31 cellular contexts compared by ENCODE assay signal in genomic region chr4:151074416-151074916, GRCh38.
"Had no signal": no experiment of that assay in that cellular context is flagged by ENCODE, and none has a peak within 500 bp of the region (broad histone marks: within the 10 kb centered on the region; RNA-seq: fewer than 3 reads in every experiment).

No MANE protein-coding gene starts in this region.

- H3K36me3 ChIP-seq: neutrophil, pancreas, prostate gland, spleen, suprapubic skin, tibial artery, transverse colon, upper lobe of right lung, uterus had no signal

- FAIRE-seq: pancreas had no signal

- H3K4me1 Mint-ChIP-seq: naive B cell; naive thymus-derived CD8-positive, alpha-beta T cell; nephron progenitor cell; neural crest cell had no signal

- H3K36me3 Mint-ChIP-seq: naive B cell; naive thymus-derived CD8-positive, alpha-beta T cell; natural killer cell treated with Interleukin-12 subunit alpha and Interleukin-12 subunit beta and Interleukin-15 and Interleukin-18, amount 100 ng/mL, for 72 hours; type B pancreatic cell had no signal

- DNase-seq: naive B cell; naive thymus-derived CD8-positive, alpha-beta T cell; nephron progenitor cell; nucleus accumbens; pancreas; retina; right cardiac atrium; spleen; stimulated activated CD4-positive, alpha-beta T cell treated with anti-CD3 and anti-CD28 coated beads, Interleukin-12 subunit alpha, Interleukin-12 subunit beta, amount 100 ng/mL, for 4 hours; stimulated activated CD4-positive, alpha-beta T cell treated with anti-CD3 and anti-CD28 coated beads, Interleukin-1b, Interleukin-23, amount 100 ng/mL, for 48 hours; stimulated activated CD4-positive, alpha-beta T cell treated with anti-CD3 and anti-CD28 coated beads, Interleukin-4, amount 100 ng/mL, for 1 hour; stimulated activated CD4-positive, alpha-beta T cell treated with anti-CD3 and anti-CD28 coated beads, Interleukin-4, amount 100 ng/mL, for 4 hours; stimulated activated CD8-positive, alpha-beta memory T cell treated with anti-CD3 and anti-CD28 coated beads, Interleukin-4, amount 100 ng/mL, for 48 hours; stimulated activated naive CD4-positive, alpha-beta T cell; stimulated activated naive CD8-positive, alpha-beta T cell treated with anti-CD3 and anti-CD28 coated beads, Interleukin-15, amount 100 ng/mL, for 72 hours; stimulated activated naive CD8-positive, alpha-beta T cell treated with anti-CD3 and anti-CD28 coated beads, Interleukin-15, Interleukin-2, amounts not matched to agents 100 U/mL and 50 U/mL, for 24 hours; substantia nigra; testis; tibial artery; transverse colon; upper lobe of right lung; uterus had no signal

- ATAC-seq: naive thymus-derived CD8-positive, alpha-beta T cell; natural killer cell treated with Interleukin-12 subunit alpha and Interleukin-12 subunit beta and Interleukin-15 and Interleukin-18, amount 100 ng/mL, for 72 hours; pancreas; right cardiac atrium; sciatic nerve; stimulated activated naive CD8-positive, alpha-beta T cell treated with anti-CD3 and anti-CD28 coated beads, Interleukin-15, amount 100 ng/mL, for 72 hours; stimulated activated naive CD8-positive, alpha-beta T cell treated with anti-CD3 and anti-CD28 coated beads, Interleukin-15, Interleukin-2, amounts not matched to agents 100 U/mL and 50 U/mL, for 24 hours; upper lobe of right lung had no signal

- H3K9me3 Mint-ChIP-seq: naive B cell; naive thymus-derived CD8-positive, alpha-beta T cell; natural killer cell treated with Interleukin-12 subunit alpha and Interleukin-12 subunit beta and Interleukin-15 and Interleukin-18, amount 100 ng/mL, for 72 hours; nephron progenitor cell; neural crest cell; stimulated activated naive CD8-positive, alpha-beta T cell treated with anti-CD3 and anti-CD28 coated beads, Interleukin-15, amount 100 ng/mL, for 72 hours; type B pancreatic cell had no signal

- H3K4me1 ChIP-seq: pancreas, prostate gland, spleen, suprapubic skin, testis, tibial artery, transverse colon, upper lobe of right lung, uterus had no signal

- H3K27ac ChIP-seq: neutrophil, pancreas, prostate gland, skin epidermis, spleen, suprapubic skin, testis, tibial artery, transverse colon, upper lobe of right lung, uterus had no signal

- H3K9me3 ChIP-seq: neutrophil, pancreas, prostate gland, spleen, suprapubic skin, testis, tibial artery, transverse colon, upper lobe of right lung, uterus had no signal

- H3K4me3 ChIP-seq: pancreas, prostate gland, skin epidermis, smooth muscle cell, spleen, suprapubic skin, testis, tibial artery, transverse colon, upper lobe of right lung, uterus had no signal

- H3K4me2 ChIP-seq: smooth muscle cell had no signal

- H3K27me3 ChIP-seq: neutrophil, pancreas, spleen, suprapubic skin, testis, tibial artery, transverse colon, upper lobe of right lung, uterus had no signal

- H3K4me3 Mint-ChIP-seq: naive B cell; naive thymus-derived CD8-positive, alpha-beta T cell; natural killer cell treated with Interleukin-12 subunit alpha and Interleukin-12 subunit beta and Interleukin-15 and Interleukin-18, amount 100 ng/mL, for 72 hours; nephron progenitor cell; neural crest cell; stimulated activated naive CD8-positive, alpha-beta T cell treated with anti-CD3 and anti-CD28 coated beads, Interleukin-15, amount 100 ng/mL, for 72 hours; type B pancreatic cell had no signal

- H3K27ac Mint-ChIP-seq: naive B cell; natural killer cell treated with Interleukin-12 subunit alpha and Interleukin-12 subunit beta and Interleukin-15 and Interleukin-18, amount 100 ng/mL, for 72 hours; stimulated activated naive CD8-positive, alpha-beta T cell treated with anti-CD3 and anti-CD28 coated beads, Interleukin-15, amount 100 ng/mL, for 72 hours; type B pancreatic cell had no signal
